In genomic region chr1:206924549-206925115, GRCh38 we compare ENCODE assay signal across 11 cellular contexts. TPM values are rescaled to one million over a fixed set of nuclear protein-coding genes. Genes with fewer than 3 reads are reported as not detected.
DNase-seq lines count a peak whose midpoint lies in the region; ATAC-seq and TF ChIP-seq lines count a peak whose summit lies in the region.
"Had no signal": no experiment of that assay in that cellular context is flagged by ENCODE, and none has a peak within 500 bp of the region (broad histone marks: within the 10 kb centered on the region; RNA-seq: fewer than 3 reads in every experiment).

No MANE protein-coding gene starts in this region.

- H3K36me3 ChIP-seq in mucosa of rectum (ENCODE audit: control insufficient read depth in 2 of 2, insufficient read depth in 2 of 2, low read length in 2 of 2): peaks cover under 1 to 2% of the 10 kb centered on the region in 2 donors
- no peaks in the 10 kb centered on the region for H3K36me3 ChIP-seq in gastroesophageal sphincter

- TF ChIP-seq POLR2A in GM18505 (IDR thresholded peaks at IDR 0.05; ENCODE audit: borderline replicate concordance, extremely low read depth, insufficient read depth, insufficient read length) (peak; percentile 21), gastroesophageal sphincter (IDR thresholded peaks at IDR 0.05) (no peak)

- no peak for TF ChIP-seq EP300 in gastroesophageal sphincter (IDR thresholded peaks at IDR 0.05)

- H3K27ac ChIP-seq in mucosa of rectum (ENCODE audit: low read depth in 2 of 2, low read length in 2 of 2) (peak overlapping the region; percentile 67 to 87), caudate nucleus (ENCODE audit: low read depth, low read length) (no peak overlapping the region), gastroesophageal sphincter (no peak overlapping the region)

- H3K27me3 ChIP-seq in mucosa of rectum (ENCODE audit: control insufficient read depth in 2 of 2, insufficient read depth in 2 of 2, low read length in 2 of 2): no peaks in the 10 kb centered on the region
- H3K27me3 ChIP-seq in gastroesophageal sphincter: no peaks in the 10 kb centered on the region

- no peak overlapping the region for H3K4me3 ChIP-seq in mucosa of rectum (ENCODE audit: low read length in 2 of 2)
- no peak overlapping the region for H3K4me3 ChIP-seq in gastroesophageal sphincter

- TF ChIP-seq CTCF in gastroesophageal sphincter (IDR thresholded peaks at IDR 0.05): no peak

- 70 to 80% methylated on average over 9 to 10 of the region's 10 CpGs for WGBS in gastroesophageal sphincter (ENCODE audit: low coverage in 1 of 2), 2 donors

- peak overlapping the region in 1 of 2 donors; percentile 44 for H3K9ac ChIP-seq in mucosa of rectum (ENCODE audit: low read depth in 1 of 2, low read length in 2 of 2)

- H3K9me3 ChIP-seq in mucosa of rectum (ENCODE audit: control insufficient read depth in 2 of 2, low read length in 2 of 2) (no peaks in the 10 kb centered on the region), gastroesophageal sphincter (no peaks in the 10 kb centered on the region)

- DNase-seq in caudate nucleus (lab: John Stamatoyannopoulos, UW) (no peak), NCI-H2107 (lab: John Stamatoyannopoulos, UW) (no peak), KG1 (lab: John Stamatoyannopoulos, UW) (no peak)
- DNase-seq: activated gamma-delta T cell had no signal

- H3K4me1 ChIP-seq in mucosa of rectum (ENCODE audit: control insufficient read depth in 2 of 2, insufficient read depth in 2 of 2, low read length in 2 of 2): peaks cover 38 to 46% of the 10 kb centered on the region in 2 donors
- H3K4me1 ChIP-seq in gastroesophageal sphincter: no peaks in the 10 kb centered on the region

- peak; percentile 10 for ATAC-seq in GM18505 (IDR thresholded peaks at IDR 0.05; ENCODE audit: unreplicated experiment)
- ATAC-seq in GM21423 (IDR thresholded peaks at IDR 0.05; ENCODE audit: unreplicated experiment): peak; percentile 18
- peak; percentile 22 for ATAC-seq in HG03342 (IDR thresholded peaks at IDR 0.05; ENCODE audit: unreplicated experiment)
- no peak for ATAC-seq in gastroesophageal sphincter

RNA-seq across cellular contexts. Expression of gene FCMR, which starts 2.9 kb away (rescaled TPM):
- 1 to 10 TPM in 3 of 4 donors, not detected in 1; 1.0 to 4.1 (median 1.6) TPM for total RNA-seq in gastroesophageal sphincter
- total RNA-seq: endothelial cell of umbilical vein, lung microvascular endothelial cell had no signal

RNA-seq across cellular contexts. Expression of gene PIGR, which starts 21.6 kb away (rescaled TPM):
- total RNA-seq in gastroesophageal sphincter: 100 to 1,000 TPM in 1 of 4 donors, under 1 TPM in 3; 0.16 to 256 (median 0.35) TPM
- total RNA-seq: endothelial cell of umbilical vein, lung microvascular endothelial cell had no signal

RNA-seq across cellular contexts. Expression of gene IL24, which starts 27.4 kb away (rescaled TPM):
- total RNA-seq in gastroesophageal sphincter: not detected
- total RNA-seq: endothelial cell of umbilical vein, lung microvascular endothelial cell had no signal

RNA-seq across cellular contexts. Expression of gene FCAMR, which starts 45.6 kb away (rescaled TPM):
- under 1 TPM in 1 of 4 donors, not detected in 3; 0.39 TPM for total RNA-seq in gastroesophageal sphincter
- total RNA-seq: endothelial cell of umbilical vein, lung microvascular endothelial cell had no signal

RNA-seq across cellular contexts. Expression of gene IL20, which starts 59.2 kb away (rescaled TPM):
- not detected for total RNA-seq in gastroesophageal sphincter
- total RNA-seq: endothelial cell of umbilical vein, lung microvascular endothelial cell had no signal

Comparison
In these comparisons a context has a peak if more than half of its experiments do, and no peak if none do; other contexts are left out.
1. H3K27ac ChIP-seq: peak in mucosa of rectum (2 of 2); none in caudate nucleus (single experiment) and gastroesophageal sphincter (0 of 4).